Comparison of ENCODE assay signal across 16 cellular contexts in the genomic region with DNA sequence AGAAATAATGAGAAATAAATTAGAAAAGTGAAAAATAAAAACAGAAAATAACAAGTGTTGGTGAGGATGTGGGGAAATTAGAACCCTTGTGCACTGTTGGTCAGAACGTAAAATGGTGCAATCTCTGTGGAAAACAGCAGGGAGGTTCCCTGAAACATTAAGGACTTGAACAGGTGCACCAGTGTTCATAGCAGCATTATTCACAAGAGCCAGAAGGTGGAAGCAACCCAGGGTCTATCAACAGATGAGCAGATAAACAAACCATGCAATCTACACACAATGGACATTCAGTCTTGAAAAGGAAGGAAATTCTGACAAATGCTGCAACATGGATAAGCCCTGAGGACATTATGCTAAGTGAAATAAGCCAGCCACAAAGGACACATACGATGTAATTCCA. TPM values are rescaled to one million over a fixed set of nuclear protein-coding genes. Genes with fewer than 3 reads are reported as not detected.
"Had no signal": no experiment of that assay in that cellular context is flagged by ENCODE, and none has a peak within 500 bp of the region (broad histone marks: within the 10 kb centered on the region; RNA-seq: fewer than 3 reads in every experiment).

No MANE protein-coding gene starts in this region.

- H3K4me1 Mint-ChIP-seq: activated CD4-positive, alpha-beta T cell treated with anti-CD3 and anti-CD28 coated beads, Interleukin-2, amount 10 ng/mL, durations not matched to agents 24 days and 14 days; activated naive CD4-positive, alpha-beta T cell treated with anti-CD3 and anti-CD28 coated beads, Interleukin-2, amount 10 ng/mL, durations not matched to agents 7 days and 5 days; mesothelial cell of epicardium had no signal

- H3K9me3 ChIP-seq: stomach had no signal

- H3K27ac ChIP-seq: brain microvascular endothelial cell, hepatocyte, parathyroid adenoma, stomach had no signal

- H3K4me2 ChIP-seq: hepatocyte had no signal

- H3K27me3 Mint-ChIP-seq: activated CD4-positive, alpha-beta T cell treated with anti-CD3 and anti-CD28 coated beads, Interleukin-2, amount 10 ng/mL, durations not matched to agents 24 days and 14 days; activated naive CD4-positive, alpha-beta T cell treated with anti-CD3 and anti-CD28 coated beads, Interleukin-2, amount 10 ng/mL, durations not matched to agents 7 days and 5 days; effector memory CD8-positive, alpha-beta T cell; naive B cell had no signal

- H3K4me3 Mint-ChIP-seq: activated CD4-positive, alpha-beta T cell treated with anti-CD3 and anti-CD28 coated beads, Interleukin-2, amount 10 ng/mL, durations not matched to agents 24 days and 14 days; activated naive CD4-positive, alpha-beta T cell treated with anti-CD3 and anti-CD28 coated beads, Interleukin-2, amount 10 ng/mL, durations not matched to agents 7 days and 5 days; effector memory CD8-positive, alpha-beta T cell; mesothelial cell of epicardium; naive B cell had no signal

- DNase-seq: activated CD4-positive, alpha-beta T cell treated with anti-CD3 and anti-CD28 coated beads, Interleukin-2, amount 10 ng/mL, durations not matched to agents 24 days and 14 days; activated CD8-positive, alpha-beta memory T cell treated with anti-CD3 and anti-CD28 coated beads for 24 hours; activated naive CD4-positive, alpha-beta T cell treated with anti-CD3 and anti-CD28 coated beads, Interleukin-2, amount 10 ng/mL, durations not matched to agents 7 days and 5 days; amygdala; brain microvascular endothelial cell; effector memory CD8-positive, alpha-beta T cell; erythroblast; left ventricle myocardium superior; naive B cell; stimulated activated CD4-positive, alpha-beta T cell treated with anti-CD3 and anti-CD28 coated beads, Interleukin-15, amount 100 ng/mL, for 24 hours; stimulated activated CD4-positive, alpha-beta T cell treated with anti-CD3 and anti-CD28 coated beads, Interleukin-4, amount 100 ng/mL, for 4 hours; stomach had no signal

- ATAC-seq: effector memory CD8-positive, alpha-beta T cell; left ventricle myocardium superior had no signal

- H3K79me2 ChIP-seq: hepatocyte, parathyroid adenoma had no signal

- H3K9me3 Mint-ChIP-seq: activated CD4-positive, alpha-beta T cell treated with anti-CD3 and anti-CD28 coated beads, Interleukin-2, amount 10 ng/mL, durations not matched to agents 24 days and 14 days; activated naive CD4-positive, alpha-beta T cell treated with anti-CD3 and anti-CD28 coated beads, Interleukin-2, amount 10 ng/mL, durations not matched to agents 7 days and 5 days; activated T-helper 2 cell treated with anti-CD3 and anti-CD28 coated beads, Interferon-gamma antibody, Interleukin-2, Interleukin-4, amounts not matched to agents 10 μg/mL and 5 μg/mL and 100 μg/mL, durations not matched to agents 14 hours and 24 hours and 36 hours; effector memory CD8-positive, alpha-beta T cell; mesothelial cell of epicardium had no signal

- H2AFZ ChIP-seq: hepatocyte, parathyroid adenoma had no signal

- H3K27me3 ChIP-seq: brain microvascular endothelial cell, hepatocyte, stomach had no signal

- H3K27ac Mint-ChIP-seq: activated CD4-positive, alpha-beta T cell treated with anti-CD3 and anti-CD28 coated beads, Interleukin-2, amount 10 ng/mL, durations not matched to agents 24 days and 14 days; activated naive CD4-positive, alpha-beta T cell treated with anti-CD3 and anti-CD28 coated beads, Interleukin-2, amount 10 ng/mL, durations not matched to agents 7 days and 5 days; activated T-helper 2 cell treated with anti-CD3 and anti-CD28 coated beads, Interferon-gamma antibody, Interleukin-2, Interleukin-4, amounts not matched to agents 10 μg/mL and 5 μg/mL and 100 μg/mL, durations not matched to agents 14 hours and 24 hours and 36 hours; mesothelial cell of epicardium had no signal

- H3K4me3 ChIP-seq: hepatocyte, stomach had no signal

RNA-seq across cellular contexts. Expression of a gene that starts 58.2 kb away (rescaled TPM):
- total RNA-seq: activated CD4-positive, alpha-beta T cell treated with anti-CD3 and anti-CD28 coated beads, Interleukin-2, amount 10 ng/mL, durations not matched to agents 24 days and 14 days; activated T-helper 2 cell treated with anti-CD3 and anti-CD28 coated beads, Interferon-gamma antibody, Interleukin-2, Interleukin-4, amounts not matched to agents 10 μg/mL and 5 μg/mL and 100 μg/mL, durations not matched to agents 14 hours and 24 hours and 36 hours had no signal
